Comparison of ENCODE assay signal across 1 cellular context in genomic region chr6:21730533-21730932, GRCh38.
TF ChIP-seq lines count a peak whose summit lies in the region.

No MANE protein-coding gene starts in this region.

TF ChIP-seq in GM23338, 12 proteins besides CTCF, POLR2A, EP300 and RAD21 (continued from another document):
- no peak for TF ChIP-seq ZNF462 (CRISPR knock-in tag; IDR thresholded peaks at IDR 0.05)
- no peak for TF ChIP-seq ZNF331 (CRISPR knock-in tag; IDR thresholded peaks at IDR 0.05; ENCODE audit: low read depth)
- TF ChIP-seq EZH2phosphoT487 (IDR thresholded peaks at IDR 0.05; ENCODE audit: unreplicated experiment), result no peak
- no peak for TF ChIP-seq NANOG (IDR thresholded peaks at IDR 0.05; ENCODE audit: borderline replicate concordance)
- TF ChIP-seq STAT1 (IDR thresholded peaks at IDR 0.05; ENCODE audit: unreplicated experiment), result no peak
- no peak for TF ChIP-seq EZH2 (IDR thresholded peaks at IDR 0.05; ENCODE audit: low read depth, unreplicated experiment)
- TF ChIP-seq REST (IDR thresholded peaks at IDR 0.05; ENCODE audit: unreplicated experiment), result no peak
TF ChIP-seq in GM23338: peak in this region for 0.
